In genomic region chr9:122097679-122098315, GRCh38 we compare ENCODE assay signal across 29 cellular contexts. TPM values are rescaled to one million over a fixed set of nuclear protein-coding genes. Genes with fewer than 3 reads are reported as not detected.
DNase-seq lines count a peak whose midpoint lies in the region; ATAC-seq and TF ChIP-seq lines count a peak whose summit lies in the region.
"Had no signal": no experiment of that assay in that cellular context is flagged by ENCODE, and none has a peak within 500 bp of the region (broad histone marks: within the 10 kb centered on the region; RNA-seq: fewer than 3 reads in every experiment).

No MANE protein-coding gene starts in this region.

- POLR2A ChIA-PET in A673 (lab: Charles Lee; ENCODE audit: low non-redundant PET), result interaction anchor here (0.6 kb wide), 1 partner anchor 851 kb away, joined by 14 read pairs; no protein-coding TSS in a partner anchor
- POLR2A ChIA-PET in HEK293 (lab: Yijun Ruan, JAX), result no interaction called here
- POLR2A ChIA-PET in WTC11 (lab: Charles Lee), result no interaction called here

- TF ChIP-seq EP300 in transverse colon (IDR thresholded peaks at IDR 0.05; ENCODE audit: low read depth), result no peak

- H3K36me3 ChIP-seq in A673 (ENCODE audit: insufficient read depth, low read length, poor library complexity, severe bottlenecking) (no peaks in the 10 kb centered on the region), HEK293 (ENCODE audit: control insufficient read depth in 2 of 2, insufficient read depth in 1 of 2, low read length in 2 of 2) (no peaks in the 10 kb centered on the region), transverse colon (no peaks in the 10 kb centered on the region), body of pancreas (replicated peaks in 1 of 2; ENCODE audit: insufficient read depth in 1 of 2, low read depth in 2 of 2) (no peaks in the 10 kb centered on the region)
- H3K36me3 ChIP-seq: left lung, ovary, right atrium auricular region had no signal

- H3K27ac ChIP-seq in A673 (ENCODE audit: low read depth, low read length, poor library complexity, severe bottlenecking) (no peak overlapping the region), HEK293 (ENCODE audit: extremely low read depth, low read depth, low read length) (no peak overlapping the region), transverse colon (no peak overlapping the region), body of pancreas (no peak overlapping the region)
- H3K27ac ChIP-seq: C4-2B, hepatocyte, left lung, ovary, right atrium auricular region had no signal

- intact Hi-C loops in A673 (cut with micrococcal nuclease; ENCODE audit: unreplicated experiment), result loop anchor here (2.0 kb wide), 1 partner anchor 27 kb away; no protein-coding TSS in a partner anchor
- intact Hi-C loops in transverse colon (cut with DNase I; ENCODE audit: low total_unique reads), result no loop called here
- intact Hi-C loops in posterior vena cava (cut with DNase I), result loop anchor here in 1 of 2 donors (2.0 kb wide), 2 partner anchors 25 to 251 kb away; no protein-coding TSS in a partner anchor
- intact Hi-C loops in body of pancreas (cut with DNase I), result no loop called here
- intact Hi-C loops in lower leg skin (cut with DNase I; ENCODE audit: low total_unique reads), result no loop called here

- H3K36me3 Mint-ChIP-seq in WTC11, result no peaks in the 10 kb centered on the region
- H3K36me3 Mint-ChIP-seq: activated naive CD8-positive, alpha-beta T cell treated with anti-CD3 and anti-CD28 coated beads, Interleukin-2, amount 10 ng/mL, durations not matched to agents 7 days and 5 days; mesothelial cell of epicardium; stimulated activated naive B cell treated with anti-CD40 and anti-IgM and Interleukin-4, amounts not matched to agents 10 μg/mL and 1 μg/mL and 100 μg/mL, for 72 hours; T-cell had no signal

- H3K4me3 ChIP-seq in A673 (ENCODE audit: low read depth, low read length, poor library complexity, severe bottlenecking) (no peak overlapping the region), HEK293 (ENCODE audit: low read depth, low read length) (no peak overlapping the region), fibroblast of the aortic adventitia (ENCODE audit: low read depth, low read length) (no peak overlapping the region), transverse colon (no peak overlapping the region), body of pancreas (no peak overlapping the region), lower leg skin (ENCODE audit: low read depth, poor library complexity, severe bottlenecking) (no peak overlapping the region)
- H3K4me3 ChIP-seq: hepatocyte, left lung, ovary, right atrium auricular region, testis had no signal

- H3K4me1 ChIP-seq in A673 (ENCODE audit: insufficient read depth, low read length, poor library complexity, severe bottlenecking) (peaks cover 4% of the 10 kb centered on the region), HEK293 (ENCODE audit: control insufficient read depth, insufficient read depth, low read length) (no peaks in the 10 kb centered on the region), transverse colon (peaks cover 3 to 10% (median 4%) of the 10 kb centered on the region in 4 donors), body of pancreas (peaks cover 6% of the 10 kb centered on the region)

- H3K27me3 ChIP-seq in A673 (replicated peaks; ENCODE audit: insufficient read depth, low read depth, low read length, poor library complexity) (no peaks in the 10 kb centered on the region), transverse colon (peaks cover 8% of the 10 kb centered on the region), body of pancreas (no peaks in the 10 kb centered on the region)
- H3K27me3 ChIP-seq: left lung, ovary, right atrium auricular region, testis had no signal

- in situ Hi-C loops in transverse colon (cut with MboI; ENCODE audit: low pct_ligation_motif_present in 1 of 4, low pct_unique_long_range_greater_than_20kb in 1 of 4, low sequenced_read_pairs in 3 of 4), result no loop called here

- no peak for TF ChIP-seq CTCF in A673 (conservative IDR thresholded peaks at IDR 0.05; ENCODE audit: low read depth, low read length)
- TF ChIP-seq CTCF in HEK293 (tag by site-specific recombination; IDR thresholded peaks at IDR 0.05), result no peak
- no peak for TF ChIP-seq CTCF in WTC11 (IDR thresholded peaks at IDR 0.05)
- no peak for TF ChIP-seq CTCF in fibroblast of the aortic adventitia (IDR thresholded peaks at IDR 0.05; ENCODE audit: insufficient read depth, low read length)
- no peak for TF ChIP-seq CTCF in transverse colon (IDR thresholded peaks at IDR 0.05)
- TF ChIP-seq CTCF in body of pancreas (IDR thresholded peaks at IDR 0.05), result no peak
- TF ChIP-seq CTCF in lower leg skin (IDR thresholded peaks at IDR 0.05), result no peak

- no peaks in the 10 kb centered on the region for H3K9me3 Mint-ChIP-seq in WTC11
- H3K9me3 Mint-ChIP-seq: activated CD8-positive, alpha-beta T cell treated with anti-CD3 and anti-CD28 coated beads for 36 hours; activated naive CD8-positive, alpha-beta T cell treated with anti-CD3 and anti-CD28 coated beads, Interleukin-2, amount 10 ng/mL, durations not matched to agents 7 days and 5 days; mesothelial cell of epicardium; nephron progenitor cell; stimulated activated naive B cell treated with anti-CD40 and anti-IgM and Interleukin-4, amounts not matched to agents 10 μg/mL and 1 μg/mL and 100 μg/mL, for 72 hours; T-cell had no signal

- no peak overlapping the region for H3K27ac Mint-ChIP-seq in WTC11
- H3K27ac Mint-ChIP-seq: activated CD8-positive, alpha-beta T cell treated with anti-CD3 and anti-CD28 coated beads for 36 hours; activated naive CD8-positive, alpha-beta T cell treated with anti-CD3 and anti-CD28 coated beads, Interleukin-2, amount 10 ng/mL, durations not matched to agents 7 days and 5 days; mesothelial cell of epicardium; nephron progenitor cell; stimulated activated naive B cell treated with anti-CD40 and anti-IgM and Interleukin-4, amounts not matched to agents 10 μg/mL and 1 μg/mL and 100 μg/mL, for 72 hours; T-cell had no signal

- peaks cover 29% of the 10 kb centered on the region for H3K27me3 Mint-ChIP-seq in WTC11 (ENCODE audit: low read depth)

- WGBS in transverse colon (ENCODE audit: low coverage in 1 of 2), 2 donors, result 51 to 53% methylated on average over 6 to 8 of the region's 8 CpGs
- 20 to 30% methylated on average over 8 of the region's 8 CpGs for WGBS in body of pancreas, 2 donors
- WGBS in lower leg skin, 2 donors, result 58 to 66% methylated on average over 8 of the region's 8 CpGs

- H3K4me1 Mint-ChIP-seq in WTC11, result peaks cover 13% of the 10 kb centered on the region

- DNase-seq in A673 (ENCODE audit: low spot score) (peak; percentile 12), WTC11 (ENCODE audit: low spot score) (no peak), fibroblast of the aortic adventitia (ENCODE audit: low read depth) (peak; percentile 50), transverse colon (no peak), posterior vena cava (ENCODE audit: low spot score) (no peak), body of pancreas (no peak), lower leg skin (ENCODE audit: low spot score in 2 of 2) (no peak)
- DNase-seq: activated CD4-positive, alpha-beta T cell treated with anti-CD3 and anti-CD28 coated beads for 1 hour; activated CD8-positive, alpha-beta T cell treated with anti-CD3 and anti-CD28 coated beads for 36 hours; activated naive CD8-positive, alpha-beta T cell treated with anti-CD3 and anti-CD28 coated beads, Interleukin-2, amount 10 ng/mL, durations not matched to agents 7 days and 5 days; Calu3; cerebellar nuclear complex; foreskin melanocyte; HCEC 1CT; left lung; NCI-H1436 treated with DMSO at 0.1 percent for 48 hours; NCI-H2171 treated with DMSO at 0.1 percent for 48 hours; nephron progenitor cell; ovary; Right ventricle myocardium superior; stimulated activated CD4-positive, alpha-beta T cell treated with anti-CD3 and anti-CD28 coated beads, Interleukin-4, amount 100 ng/mL, for 1 hour; stimulated activated naive B cell treated with anti-CD40 and anti-IgM and Interleukin-4, amounts not matched to agents 10 μg/mL and 1 μg/mL and 100 μg/mL, for 72 hours; T-cell; testis had no signal

- no TSS peak for BruUV-seq in A673 (replicated peaks; lab: Mats Ljungman, UMichigan)

- CTCF ChIA-PET in A673 (lab: Charles Lee) (interaction anchor here (2.2 kb wide), 1 partner anchor 25 kb away, joined by 42 read pairs; no protein-coding TSS in a partner anchor), HEK293 (lab: Yijun Ruan, JAX) (interaction anchor here (0.6 to 8.5 kb wide), 20 partner anchors 11 to 893 kb away, joined by 3 to 371 read pairs (median 8); partner anchors contain the start of genes MORN5, MRRF, NDUFA8 and RBM18), WTC11 (lab: Charles Lee) (interaction anchor here (2.0 to 5.8 kb wide), 5 partner anchors 20 to 259 kb away, joined by 12 to 627 read pairs (median 24); no protein-coding TSS in a partner anchor)

- no peak overlapping the region for H3K4me3 Mint-ChIP-seq in WTC11
- H3K4me3 Mint-ChIP-seq: activated CD8-positive, alpha-beta T cell treated with anti-CD3 and anti-CD28 coated beads for 36 hours; activated naive CD8-positive, alpha-beta T cell treated with anti-CD3 and anti-CD28 coated beads, Interleukin-2, amount 10 ng/mL, durations not matched to agents 7 days and 5 days; mesothelial cell of epicardium; nephron progenitor cell; stimulated activated naive B cell treated with anti-CD40 and anti-IgM and Interleukin-4, amounts not matched to agents 10 μg/mL and 1 μg/mL and 100 μg/mL, for 72 hours; T-cell had no signal

- H3K9me3 ChIP-seq in A673 (ENCODE audit: low read depth, low read length, poor library complexity, severe bottlenecking), result no peaks in the 10 kb centered on the region
- H3K9me3 ChIP-seq in HEK293 (ENCODE audit: control insufficient read depth, insufficient read depth, low read depth, low read length), result no peaks in the 10 kb centered on the region
- no peaks in the 10 kb centered on the region for H3K9me3 ChIP-seq in transverse colon
- H3K9me3 ChIP-seq in body of pancreas, result no peaks in the 10 kb centered on the region
- H3K9me3 ChIP-seq: left lung, ovary, right atrium auricular region, testis had no signal

- no peak for ATAC-seq in WTC11
- no peak for ATAC-seq in body of pancreas
- ATAC-seq: activated CD8-positive, alpha-beta T cell treated with anti-CD3 and anti-CD28 coated beads for 36 hours; left lung; stimulated activated naive B cell treated with anti-CD40 and anti-IgM and Interleukin-4, amounts not matched to agents 10 μg/mL and 1 μg/mL and 100 μg/mL, for 72 hours; T-cell had no signal

- TF ChIP-seq POLR2A in transverse colon (IDR thresholded peaks at IDR 0.05), result no peak
- TF ChIP-seq POLR2A in body of pancreas (IDR thresholded peaks at IDR 0.05), result no peak
- TF ChIP-seq POLR2A in lower leg skin (IDR thresholded peaks at IDR 0.05), result no peak

TF ChIP-seq in HEK293, 187 proteins besides CTCF, POLR2A, EP300 and RAD21 (continues in another document):
- TF ChIP-seq ZNF335 (tag by site-specific recombination; conservative IDR thresholded peaks at IDR 0.05), result peak; percentile 29; the same call in 1 of the 2 replicates

TF ChIP-seq in WTC11, 78 proteins besides CTCF, POLR2A, EP300 and RAD21 (continues in another document):
- TF ChIP-seq GABPB1 (CRISPR knock-in tag; IDR thresholded peaks at IDR 0.05), result peak; percentile 84

RNA-seq across cellular contexts. Expression of gene TTLL11, which starts 4.7 kb away (rescaled TPM):
- total RNA-seq in A673 (2021), result 3.0 and 5.4 TPM in 2 replicates
- 0.50 to 1.1 TPM (median 0.69 TPM) in 3 replicates for total RNA-seq in WTC11 (2021)
- 4.8 and 7.3 TPM in 2 replicates for total RNA-seq in fibroblast of the aortic adventitia (ENCODE audit: low replicate concordance)
- 10 to 100 TPM in 3 of 4 donors, 1 to 10 TPM in 1; 9.1 to 47.4 (median 11.3) TPM for total RNA-seq in transverse colon
- 10 to 100 TPM; 11.8 to 20.4 TPM for total RNA-seq in posterior vena cava
- total RNA-seq in body of pancreas, result 10 to 100 TPM; 14.5 to 16.8 TPM
- total RNA-seq in lower leg skin, result 10 to 100 TPM in 1 of 4 donors, 1 to 10 TPM in 3; 9.1 to 14.6 (median 9.7) TPM

Comparison
In these comparisons a context has a peak if more than half of its experiments do, and no peak if none do; other contexts are left out.
1. DNase-seq: peak in A673 (single experiment) and fibroblast of the aortic adventitia (single experiment); none in WTC11 (single experiment), transverse colon (single experiment), posterior vena cava (single experiment), body of pancreas (0 of 4) and lower leg skin (0 of 2).